ENCODE assay signal across 8 cellular contexts in genomic region chr5:149730620-149731331, GRCh38. TPM values are rescaled to one million over a fixed set of nuclear protein-coding genes. Genes with fewer than 3 reads are reported as not detected.
DNase-seq lines count a peak whose midpoint lies in the region; ATAC-seq and TF ChIP-seq lines count a peak whose summit lies in the region.

No MANE protein-coding gene starts in this region.

- H3K27me3 ChIP-seq in dorsolateral prefrontal cortex (no peaks in the 10 kb centered on the region), lung (ENCODE audit: control insufficient read depth, insufficient read depth) (no peaks in the 10 kb centered on the region)

- intact Hi-C loops in activated CD4-positive, alpha-beta T cell treated with anti-CD3 and anti-CD28 coated beads, Interleukin-2, amount 10 ng/mL, durations not matched to agents 24 days and 14 days (cut with micrococcal nuclease), result loop anchor here (1.0 to 10.0 kb wide), 6 partner anchors 78 to 1524 kb away; partner anchors contain the start of genes GM2A, GRPEL2, HMGXB3 and SLC26A2
- intact Hi-C loops in dorsolateral prefrontal cortex (cut with DNase I), result loop anchor here in 1 of 2 donors (5.0 kb wide), 2 partner anchors 62 to 77 kb away; no protein-coding TSS in a partner anchor

- peaks cover 10% of the 10 kb centered on the region for H3K27me3 Mint-ChIP-seq in activated CD4-positive, alpha-beta T cell treated with anti-CD3 and anti-CD28 coated beads, Interleukin-2, amount 10 ng/mL, durations not matched to agents 24 days and 14 days

- peak in 3 of 56 donors; percentile 7 to 22 (median 16) for TF ChIP-seq CTCF in dorsolateral prefrontal cortex (IDR thresholded peaks at IDR 0.05 in 54 of 56, conservative IDR thresholded peaks at IDR 0.05 in 2 of 56; ENCODE audit: low read depth in 1 of 56, partially characterized antibody in 56 of 56)
- no peak for TF ChIP-seq CTCF in lung (IDR thresholded peaks at IDR 0.05; ENCODE audit: control extremely low read depth, extremely low read depth)

- H3K36me3 ChIP-seq in lung (ENCODE audit: control insufficient read depth in 2 of 2, insufficient read depth in 2 of 2, low read length in 2 of 2), result no peaks in the 10 kb centered on the region

- peak overlapping the region; percentile 87 for H3K27ac Mint-ChIP-seq in activated CD4-positive, alpha-beta T cell treated with anti-CD3 and anti-CD28 coated beads, Interleukin-2, amount 10 ng/mL, durations not matched to agents 24 days and 14 days

- ATAC-seq in GM21825 (IDR thresholded peaks at IDR 0.05; ENCODE audit: unreplicated experiment) (peak; percentile 31), lung (ENCODE audit: insufficient read depth, low FRiP score) (peak; percentile 23)

- H3K4me3 ChIP-seq in dorsolateral prefrontal cortex (peak overlapping the region; percentile 56 to 96 (median 82)), lung (peak overlapping the region; percentile 75)

- H3K36me3 Mint-ChIP-seq in activated CD4-positive, alpha-beta T cell treated with anti-CD3 and anti-CD28 coated beads, Interleukin-2, amount 10 ng/mL, durations not matched to agents 24 days and 14 days (ENCODE audit: low read depth), result no peaks in the 10 kb centered on the region

- H3K9me3 ChIP-seq in lung (ENCODE audit: control insufficient read depth in 2 of 2, insufficient read depth in 1 of 2, low read length in 1 of 2), result no peaks in the 10 kb centered on the region

- 0% methylated on average over 56 to 62 of the region's 62 CpGs for WGBS in lung, 2 donors

- H3K4me1 Mint-ChIP-seq in activated CD4-positive, alpha-beta T cell treated with anti-CD3 and anti-CD28 coated beads, Interleukin-2, amount 10 ng/mL, durations not matched to agents 24 days and 14 days, result peaks cover 7% of the 10 kb centered on the region

- H3K9me3 Mint-ChIP-seq in activated CD4-positive, alpha-beta T cell treated with anti-CD3 and anti-CD28 coated beads, Interleukin-2, amount 10 ng/mL, durations not matched to agents 24 days and 14 days, result no peaks in the 10 kb centered on the region

- H3K4me1 ChIP-seq in lung (ENCODE audit: control insufficient read depth in 2 of 2, insufficient read depth in 2 of 2, low read length in 2 of 2), result peaks cover 0 to 8% of the 10 kb centered on the region in 2 donors

- H3K4me3 Mint-ChIP-seq in activated CD4-positive, alpha-beta T cell treated with anti-CD3 and anti-CD28 coated beads, Interleukin-2, amount 10 ng/mL, durations not matched to agents 24 days and 14 days, result peak overlapping the region; percentile 87

- peak; percentile 21 for TF ChIP-seq POLR2A in GM10847 (IDR thresholded peaks at IDR 0.05; ENCODE audit: extremely low read depth, insufficient read length)

- peak; percentile 48 to 57 for DNase-seq in Kasumi-1 (lab: John Stamatoyannopoulos, UW)
- peak; percentile 86 for DNase-seq in activated CD4-positive, alpha-beta T cell treated with anti-CD3 and anti-CD28 coated beads, Interleukin-2, amount 10 ng/mL, durations not matched to agents 24 days and 14 days
- DNase-seq in dorsolateral prefrontal cortex, result peak in 6 of 10 donors; percentile 47 to 70 (median 54)
- DNase-seq in lung (ENCODE audit: low spot score), result no peak
- DNase-seq in stimulated activated CD8-positive, alpha-beta memory T cell treated with anti-CD3 and anti-CD28 coated beads, Interleukin-12 subunit alpha, Interleukin-12 subunit beta, amount 100 ng/mL, for 24 hours (ENCODE audit: extremely low read depth), result peak; percentile 17
- DNase-seq in NCI-H1105 (lab: John Stamatoyannopoulos, UW), result no peak

- H3K27ac ChIP-seq in dorsolateral prefrontal cortex (peak overlapping the region in 58 of 59 donors; percentile 12 to 94 (median 82)), lung (ENCODE audit: low read depth in 1 of 2, low read length in 1 of 2) (peak overlapping the region; percentile 77 to 96)

RNA-seq across cellular contexts. Expression of gene PPARGC1B, which starts 0.7 kb away (rescaled TPM):
- total RNA-seq in activated CD4-positive, alpha-beta T cell treated with anti-CD3 and anti-CD28 coated beads, Interleukin-2, amount 10 ng/mL, durations not matched to agents 24 days and 14 days, result 10.5 and 10.6 TPM in 2 replicates
- 10 to 100 TPM in 116 of 120 experiments, 1 to 10 TPM in 4; 4.7 to 24.2 (median 15.6) TPM for total RNA-seq in dorsolateral prefrontal cortex
- total RNA-seq in lung, result 10 to 100 TPM in 1 of 2 donors, 1 to 10 TPM in 1; 2.0 to 11.0 TPM
- 1 to 10 TPM; 1.4 to 2.9 TPM for polyA plus RNA-seq in lung

Comparison
In these comparisons a context has a peak if more than half of its experiments do, and no peak if none do; other contexts are left out.
1. DNase-seq: peak in Kasumi-1 (2 of 2), activated CD4-positive, alpha-beta T cell treated with anti-CD3 and anti-CD28 coated beads, Interleukin-2, amount 10 ng/mL, durations not matched to agents 24 days and 14 days (single experiment), dorsolateral prefrontal cortex (6 of 10) and stimulated activated CD8-positive, alpha-beta memory T cell treated with anti-CD3 and anti-CD28 coated beads, Interleukin-12 subunit alpha, Interleukin-12 subunit beta, amount 100 ng/mL, for 24 hours (single experiment); none in lung (single experiment) and NCI-H1105 (single experiment).